Comparison of ENCODE assay signal across 19 cellular contexts in genomic region chr12:19597304-19598066, GRCh38.
DNase-seq lines count a peak whose midpoint lies in the region; ATAC-seq and TF ChIP-seq lines count a peak whose summit lies in the region.
"Had no signal": no experiment of that assay in that cellular context is flagged by ENCODE, and none has a peak within 500 bp of the region (broad histone marks: within the 10 kb centered on the region; RNA-seq: fewer than 3 reads in every experiment).

No MANE protein-coding gene starts in this region.

- no peaks in the 10 kb centered on the region for H3K27me3 Mint-ChIP-seq in H9 (ENCODE audit: low read depth)

- no peaks in the 10 kb centered on the region for H3K36me3 Mint-ChIP-seq in H9 (ENCODE audit: insufficient read depth in 1 of 3, low read depth in 3 of 3)

- ATAC-seq in gastroesophageal sphincter (no peak), sciatic nerve (peak; percentile 42), HG02798 (IDR thresholded peaks at IDR 0.05; ENCODE audit: poor library complexity, unreplicated experiment) (no peak)
- ATAC-seq: HepG2 had no signal

- H3K79me1 ChIP-seq in H9 (ENCODE audit: insufficient read depth, low read depth, low read length, poor library complexity, severe bottlenecking), result no peaks in the 10 kb centered on the region

- H3K23ac ChIP-seq in H9 (ENCODE audit: insufficient read length, low read depth, low read length), result no peak overlapping the region

- no peak overlapping the region for H2BK5ac ChIP-seq in H9 (ENCODE audit: insufficient read length, low read length)

- no peak overlapping the region for H2BK15ac ChIP-seq in H9 (ENCODE audit: low read depth, low read length)

- no peaks in the 10 kb centered on the region for H3K27me3 ChIP-seq in H9 (ENCODE audit: insufficient read depth, low read length)
- H3K27me3 ChIP-seq in gastroesophageal sphincter, result no peaks in the 10 kb centered on the region
- H3K27me3 ChIP-seq: BE2C, Peyer's patch had no signal

- no peaks in the 10 kb centered on the region for H4K20me1 ChIP-seq in H9 (ENCODE audit: control insufficient read depth, insufficient read depth, insufficient read length)

- H3K9me3 Mint-ChIP-seq in H9, result peaks cover 0 to 1% of the 10 kb centered on the region in 2 experiments; a peak in 2 of 5 replicates
- H3K9me3 Mint-ChIP-seq: CD4-positive, alpha-beta memory T cell had no signal

- H4K8ac ChIP-seq in H9 (replicated peaks; ENCODE audit: insufficient read length, low read depth, low read length), result no peak overlapping the region

- no peak overlapping the region for H3K27ac ChIP-seq in H9 (ENCODE audit: insufficient read length, low read depth, low read length)
- H3K27ac ChIP-seq in gastroesophageal sphincter, result peak overlapping the region in 3 of 4 donors; percentile 4 to 36 (median 32)
- H3K27ac ChIP-seq: KMS-11, Peyer's patch had no signal

- no peak overlapping the region for H2BK120ac ChIP-seq in H9 (ENCODE audit: low read depth, low read length, poor library complexity, severe bottlenecking)

- no peaks in the 10 kb centered on the region for H3K36me3 ChIP-seq in gastroesophageal sphincter
- H3K36me3 ChIP-seq: BE2C, Peyer's patch had no signal

- TF ChIP-seq CTCF in H9 (conservative IDR thresholded peaks at IDR 0.05) (no peak), gastroesophageal sphincter (IDR thresholded peaks at IDR 0.05) (no peak)

- no peak for TF ChIP-seq POLR2A in gastroesophageal sphincter (IDR thresholded peaks at IDR 0.05)

- no peak overlapping the region for H3K4me3 ChIP-seq in gastroesophageal sphincter
- H3K4me3 ChIP-seq: Peyer's patch had no signal

- peak overlapping the region; percentile 74 to 95 (median 84) for H3K27ac Mint-ChIP-seq in H9
- H3K27ac Mint-ChIP-seq: CD4-positive, alpha-beta memory T cell had no signal

- no peaks in the 10 kb centered on the region for H3K23me2 ChIP-seq in H9 (ENCODE audit: insufficient read length, low read depth, low read length, poor library complexity, severe bottlenecking)

- no peak overlapping the region for H4K5ac ChIP-seq in H9 (ENCODE audit: insufficient read length, low read depth, low read length)

- H2BK12ac ChIP-seq in H9 (ENCODE audit: insufficient read length, low read depth, low read length), result no peak overlapping the region

- no CpG with 5 or more reads among the region's 9 CpGs for WGBS in H9 (ENCODE audit: extremely low coverage, insufficient read length, low lambda C conversion rate)
- WGBS in gastroesophageal sphincter (ENCODE audit: low coverage in 1 of 2), 2 donors, result 67 to 81% methylated on average over 8 to 9 of the region's 9 CpGs

- H3K9me3 ChIP-seq in H9 (ENCODE audit: control insufficient read depth, low read depth, low read length) (no peaks in the 10 kb centered on the region), gastroesophageal sphincter (no peaks in the 10 kb centered on the region)
- H3K9me3 ChIP-seq: BE2C, Peyer's patch had no signal

- H3K4me2 ChIP-seq in H9 (ENCODE audit: insufficient read depth, insufficient read length, low read length), result peak overlapping the region; percentile 30
- H3K4me2 ChIP-seq: KMS-11 had no signal

- H3K79me2 ChIP-seq in H9 (ENCODE audit: insufficient read depth, low read length), result no peaks in the 10 kb centered on the region

- H3K18ac ChIP-seq in H9 (ENCODE audit: insufficient read length, low read depth, low read length), result no peak overlapping the region

- intact Hi-C loops in sciatic nerve (cut with DNase I), result no loop called here

- no peak overlapping the region for H3K4ac ChIP-seq in H9 (ENCODE audit: low read depth, low read length)

- peaks cover 35 to 40% of the 10 kb centered on the region in 2 experiments for H3K4me1 Mint-ChIP-seq in H9
- H3K4me1 Mint-ChIP-seq: CD4-positive, alpha-beta memory T cell had no signal

- no peaks in the 10 kb centered on the region; the same call in 1 of the 2 replicates for H3K4me1 ChIP-seq in H9 (ENCODE audit: insufficient read depth, low read length)
- no peaks in the 10 kb centered on the region for H3K4me1 ChIP-seq in gastroesophageal sphincter
- H3K4me1 ChIP-seq: BE2C, Peyer's patch had no signal

- H3K56ac ChIP-seq in H9 (ENCODE audit: insufficient read length, low read depth, low read length), result no peak overlapping the region

- DNase-seq in H9 (no peak), NCI-H82 treated with DMSO at 0.1 percent for 48 hours (lab: John Stamatoyannopoulos, UW; ENCODE audit: unreplicated experiment) (peak; percentile 60), sciatic nerve (ENCODE audit: low spot score) (no peak), foreskin melanocyte (no peak), NCI-H446 (lab: John Stamatoyannopoulos, UW) (no peak)
- DNase-seq: BE2C; CD4-positive, alpha-beta memory T cell; EL; NCI-H1092 treated with DMSO at 0.1 percent for 48 hours; NCI-H1694; NCI-H2107; NCI-H226; Peyer's patch; SHP77 treated with DMSO at 0.1 percent for 48 hours; SW 1271 had no signal

- H3K14ac ChIP-seq in H9 (ENCODE audit: insufficient read depth, low read length), result no peak overlapping the region

- no peak for TF ChIP-seq EP300 in gastroesophageal sphincter (IDR thresholded peaks at IDR 0.05)

- H2AFZ ChIP-seq in H9 (ENCODE audit: low read length), result no peak overlapping the region

- no peak overlapping the region for H4K91ac ChIP-seq in H9 (ENCODE audit: insufficient read length, low read depth, low read length)

- no peak overlapping the region for H2BK20ac ChIP-seq in H9 (ENCODE audit: low read depth, low read length, poor library complexity, severe bottlenecking)

- no peak overlapping the region for H3T11ph ChIP-seq in H9 (ENCODE audit: low read length)

- H3K9ac ChIP-seq in H9 (ENCODE audit: extremely low read depth, insufficient read length, low read length), result no peak overlapping the region
- H3K9ac ChIP-seq: KMS-11 had no signal

- H3K4me3 Mint-ChIP-seq in H9, result peak overlapping the region; percentile 5 to 24; a peak in 4 of 5 replicates
- H3K4me3 Mint-ChIP-seq: CD4-positive, alpha-beta memory T cell had no signal

- no peak overlapping the region for H2AK5ac ChIP-seq in H9 (ENCODE audit: insufficient read length, low read length)
